ENCODE assay signal across 1 cellular context in genomic region chr9:129996161-129996849, GRCh38.
TF ChIP-seq lines count a peak whose summit lies in the region.

No MANE protein-coding gene starts in this region.

TF ChIP-seq in K562, 482 proteins besides CTCF, POLR2A, EP300 and RAD21 (continued from another document and continues in another):
- TF ChIP-seq, protein P1, sequence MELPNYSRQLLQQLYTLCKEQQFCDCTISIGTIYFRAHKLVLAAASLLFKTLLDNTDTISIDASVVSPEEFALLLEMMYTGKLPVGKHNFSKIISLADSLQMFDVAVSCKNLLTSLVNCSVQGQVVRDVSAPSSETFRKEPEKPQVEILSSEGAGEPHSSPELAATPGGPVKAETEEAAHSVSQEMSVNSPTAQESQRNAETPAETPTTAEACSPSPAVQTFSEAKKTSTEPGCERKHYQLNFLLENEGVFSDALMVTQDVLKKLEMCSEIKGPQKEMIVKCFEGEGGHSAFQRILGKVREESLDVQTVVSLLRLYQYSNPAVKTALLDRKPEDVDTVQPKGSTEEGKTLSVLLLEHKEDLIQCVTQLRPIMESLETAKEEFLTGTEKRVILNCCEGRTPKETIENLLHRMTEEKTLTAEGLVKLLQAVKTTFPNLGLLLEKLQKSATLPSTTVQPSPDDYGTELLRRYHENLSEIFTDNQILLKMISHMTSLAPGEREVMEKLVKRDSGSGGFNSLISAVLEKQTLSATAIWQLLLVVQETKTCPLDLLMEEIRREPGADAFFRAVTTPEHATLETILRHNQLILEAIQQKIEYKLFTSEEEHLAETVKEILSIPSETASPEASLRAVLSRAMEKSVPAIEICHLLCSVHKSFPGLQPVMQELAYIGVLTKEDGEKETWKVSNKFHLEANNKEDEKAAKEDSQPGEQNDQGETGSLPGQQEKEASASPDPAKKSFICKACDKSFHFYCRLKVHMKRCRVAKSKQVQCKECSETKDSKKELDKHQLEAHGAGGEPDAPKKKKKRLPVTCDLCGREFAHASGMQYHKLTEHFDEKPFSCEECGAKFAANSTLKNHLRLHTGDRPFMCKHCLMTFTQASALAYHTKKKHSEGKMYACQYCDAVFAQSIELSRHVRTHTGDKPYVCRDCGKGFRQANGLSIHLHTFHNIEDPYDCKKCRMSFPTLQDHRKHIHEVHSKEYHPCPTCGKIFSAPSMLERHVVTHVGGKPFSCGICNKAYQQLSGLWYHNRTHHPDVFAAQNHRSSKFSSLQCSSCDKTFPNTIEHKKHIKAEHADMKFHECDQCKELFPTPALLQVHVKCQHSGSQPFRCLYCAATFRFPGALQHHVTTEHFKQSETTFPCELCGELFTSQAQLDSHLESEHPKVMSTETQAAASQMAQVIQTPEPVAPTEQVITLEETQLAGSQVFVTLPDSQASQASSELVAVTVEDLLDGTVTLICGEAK (IDR thresholded peaks at IDR 0.05) = no peak
- TF ChIP-seq, protein P1 (CRISPR knock-in tag; IDR thresholded peaks at IDR 0.05) = no peak
- TF ChIP-seq ZBTB33 (CRISPR knock-in tag; IDR thresholded peaks at IDR 0.05) (no peak), HNRNPK (IDR thresholded peaks at IDR 0.05; ENCODE audit: low read depth, low read length, poor library complexity, severe bottlenecking) (no peak), SNRNP70 (optimal IDR thresholded peaks at IDR 0.05; ENCODE audit: low read depth, low read length) (no peak), TAF1 (IDR thresholded peaks at IDR 0.05; ENCODE audit: control insufficient read depth, extremely low read depth, insufficient read depth, low read length, severe bottlenecking) (no peak), ZNF408 (CRISPR knock-in tag; IDR thresholded peaks at IDR 0.05; ENCODE audit: low read depth) (no peak), MED1 (CRISPR knock-in tag; IDR thresholded peaks at IDR 0.05; ENCODE audit: borderline replicate concordance) (no peak), E2F5 (CRISPR knock-in tag; IDR thresholded peaks at IDR 0.05) (no peak), CC2D1A (IDR thresholded peaks at IDR 0.05) (0 out of 2 replicates have a peak, but pooled peaks have one; percentile 3), LEF1 (IDR thresholded peaks at IDR 0.05) (0 out of 2 replicates have a peak, but pooled peaks have one; percentile 10), PYGO2 (tag; IDR thresholded peaks at IDR 0.05) (no peak), BHLHE40 (IDR thresholded peaks at IDR 0.05; ENCODE audit: low read length) (no peak), ZNF589 (CRISPR knock-in tag; IDR thresholded peaks at IDR 0.05; ENCODE audit: low read depth) (no peak), NFRKB (IDR thresholded peaks at IDR 0.05; ENCODE audit: low read depth) (no peak), KDM5B (IDR thresholded peaks at IDR 0.05; ENCODE audit: insufficient replicate concordance, low read depth, low read length) (peak; percentile 17), DACH1 (IDR thresholded peaks at IDR 0.05; ENCODE audit: partially characterized antibody) (no peak), GTF2B (IDR thresholded peaks at IDR 0.05; ENCODE audit: extremely low read depth, insufficient read length) (no peak), MAFF (IDR thresholded peaks at IDR 0.05; ENCODE audit: low read length) (no peak), CHD4 (IDR thresholded peaks at IDR 0.05; ENCODE audit: insufficient read depth, insufficient replicate concordance, low read depth, low read length, poor library complexity, severe bottlenecking) (no peak), RB1 (IDR thresholded peaks at IDR 0.05; ENCODE audit: low read depth) (no peak), PML (IDR thresholded peaks at IDR 0.05; ENCODE audit: low read length) (no peak), ZNF707 (CRISPR knock-in tag; conservative IDR thresholded peaks at IDR 0.05) (no peak), KDM1A (IDR thresholded peaks at IDR 0.05) (0 out of 4 replicates have a peak, but pooled peaks of 1 of the 2 experiments have one; percentile 2), ZNF586 (CRISPR knock-in tag; conservative IDR thresholded peaks at IDR 0.05) (no peak), ZNF282 (CRISPR knock-in tag; IDR thresholded peaks at IDR 0.05) (no peak), ZNF253 (CRISPR knock-in tag; conservative IDR thresholded peaks at IDR 0.05) (no peak), HNRNPH1 (optimal IDR thresholded peaks at IDR 0.05; ENCODE audit: low read depth, low read length) (no peak), ESRRB (CRISPR knock-in tag; IDR thresholded peaks at IDR 0.05; ENCODE audit: borderline replicate concordance) (no peak), ZC3H11A (IDR thresholded peaks at IDR 0.05; ENCODE audit: low read depth, low read length) (no peak), GTF2A2 (tag; IDR thresholded peaks at IDR 0.05) (no peak), HMG20A (CRISPR knock-in tag; conservative IDR thresholded peaks at IDR 0.05) (no peak), ZZZ3 (IDR thresholded peaks at IDR 0.05) (no peak), ZNF592 (IDR thresholded peaks at IDR 0.05) (no peak; the same call in 1 of the 2 replicates), CBX1 (IDR thresholded peaks at IDR 0.05; ENCODE audit: low read depth) (no peak)
- TF ChIP-seq, protein P2, sequence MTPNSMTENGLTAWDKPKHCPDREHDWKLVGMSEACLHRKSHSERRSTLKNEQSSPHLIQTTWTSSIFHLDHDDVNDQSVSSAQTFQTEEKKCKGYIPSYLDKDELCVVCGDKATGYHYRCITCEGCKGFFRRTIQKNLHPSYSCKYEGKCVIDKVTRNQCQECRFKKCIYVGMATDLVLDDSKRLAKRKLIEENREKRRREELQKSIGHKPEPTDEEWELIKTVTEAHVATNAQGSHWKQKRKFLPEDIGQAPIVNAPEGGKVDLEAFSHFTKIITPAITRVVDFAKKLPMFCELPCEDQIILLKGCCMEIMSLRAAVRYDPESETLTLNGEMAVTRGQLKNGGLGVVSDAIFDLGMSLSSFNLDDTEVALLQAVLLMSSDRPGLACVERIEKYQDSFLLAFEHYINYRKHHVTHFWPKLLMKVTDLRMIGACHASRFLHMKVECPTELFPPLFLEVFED (CRISPR knock-in tag; conservative IDR thresholded peaks at IDR 0.05) = no peak
- TF ChIP-seq, protein P3, sequence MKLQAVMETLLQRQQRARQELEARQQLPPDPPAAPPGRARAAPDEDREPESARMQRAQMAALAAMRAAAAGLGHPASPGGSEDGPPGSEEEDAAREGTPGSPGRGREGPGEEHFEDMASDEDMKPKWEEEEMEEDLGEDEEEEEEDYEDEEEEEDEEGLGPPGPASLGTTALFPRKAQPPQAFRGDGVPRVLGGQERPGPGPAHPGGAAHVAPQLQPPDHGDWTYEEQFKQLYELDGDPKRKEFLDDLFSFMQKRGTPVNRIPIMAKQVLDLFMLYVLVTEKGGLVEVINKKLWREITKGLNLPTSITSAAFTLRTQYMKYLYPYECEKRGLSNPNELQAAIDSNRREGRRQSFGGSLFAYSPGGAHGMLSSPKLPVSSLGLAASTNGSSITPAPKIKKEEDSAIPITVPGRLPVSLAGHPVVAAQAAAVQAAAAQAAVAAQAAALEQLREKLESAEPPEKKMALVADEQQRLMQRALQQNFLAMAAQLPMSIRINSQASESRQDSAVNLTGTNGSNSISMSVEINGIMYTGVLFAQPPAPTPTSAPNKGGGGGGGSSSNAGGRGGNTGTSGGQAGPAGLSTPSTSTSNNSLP (IDR thresholded peaks at IDR 0.05; ENCODE audit: borderline replicate concordance, low read depth, low read length) = no peak
- TF ChIP-seq, protein P4, sequence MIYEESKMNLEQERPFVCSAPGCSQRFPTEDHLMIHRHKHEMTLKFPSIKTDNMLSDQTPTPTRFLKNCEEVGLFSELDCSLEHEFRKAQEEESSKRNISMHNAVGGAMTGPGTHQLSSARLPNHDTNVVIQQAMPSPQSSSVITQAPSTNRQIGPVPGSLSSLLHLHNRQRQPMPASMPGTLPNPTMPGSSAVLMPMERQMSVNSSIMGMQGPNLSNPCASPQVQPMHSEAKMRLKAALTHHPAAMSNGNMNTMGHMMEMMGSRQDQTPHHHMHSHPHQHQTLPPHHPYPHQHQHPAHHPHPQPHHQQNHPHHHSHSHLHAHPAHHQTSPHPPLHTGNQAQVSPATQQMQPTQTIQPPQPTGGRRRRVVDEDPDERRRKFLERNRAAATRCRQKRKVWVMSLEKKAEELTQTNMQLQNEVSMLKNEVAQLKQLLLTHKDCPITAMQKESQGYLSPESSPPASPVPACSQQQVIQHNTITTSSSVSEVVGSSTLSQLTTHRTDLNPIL (CRISPR knock-in tag; IDR thresholded peaks at IDR 0.05) = no peak
- TF ChIP-seq, protein P5, sequence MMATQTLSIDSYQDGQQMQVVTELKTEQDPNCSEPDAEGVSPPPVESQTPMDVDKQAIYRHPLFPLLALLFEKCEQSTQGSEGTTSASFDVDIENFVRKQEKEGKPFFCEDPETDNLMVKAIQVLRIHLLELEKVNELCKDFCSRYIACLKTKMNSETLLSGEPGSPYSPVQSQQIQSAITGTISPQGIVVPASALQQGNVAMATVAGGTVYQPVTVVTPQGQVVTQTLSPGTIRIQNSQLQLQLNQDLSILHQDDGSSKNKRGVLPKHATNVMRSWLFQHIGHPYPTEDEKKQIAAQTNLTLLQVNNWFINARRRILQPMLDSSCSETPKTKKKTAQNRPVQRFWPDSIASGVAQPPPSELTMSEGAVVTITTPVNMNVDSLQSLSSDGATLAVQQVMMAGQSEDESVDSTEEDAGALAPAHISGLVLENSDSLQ (IDR thresholded peaks at IDR 0.05) = peak; percentile 4; the same call in 1 of the 2 replicates
